ENCODE assay signal across 21 cellular contexts in the genomic region with DNA sequence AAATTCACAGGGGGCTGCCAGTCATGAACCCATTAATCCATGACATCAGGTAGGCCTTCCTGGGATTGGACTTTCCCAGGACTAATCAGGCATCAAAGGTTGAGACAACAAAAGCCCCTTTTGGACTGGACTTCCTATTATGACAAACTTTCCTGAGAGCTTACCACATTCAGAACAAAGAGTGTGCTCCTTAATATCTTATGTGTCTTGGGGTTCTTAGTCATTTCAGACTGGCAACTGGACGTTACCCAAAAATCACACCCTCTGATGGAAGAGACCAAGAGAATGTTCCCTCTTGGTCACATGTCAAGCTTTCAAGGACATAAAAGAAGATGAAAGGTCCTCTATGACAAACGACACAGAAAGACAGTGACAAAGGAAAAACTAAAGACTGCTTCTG. TPM values are rescaled to one million over a fixed set of nuclear protein-coding genes. Genes with fewer than 3 reads are reported as not detected.
DNase-seq lines count a peak whose midpoint lies in the region; ATAC-seq, FAIRE-seq and TF ChIP-seq lines count a peak whose summit lies in the region.
"Had no signal": no experiment of that assay in that cellular context is flagged by ENCODE, and none has a peak within 500 bp of the region (broad histone marks: within the 10 kb centered on the region; RNA-seq: fewer than 3 reads in every experiment).

No MANE protein-coding gene starts in this region.

- no peak for FAIRE-seq in GM12878 (lab: Jason Lieb, UNC)
- FAIRE-seq: D721Med, GM12891 had no signal

- POLR2A ChIA-PET in GM12878 (lab: Charles Lee) = no interaction called here
- POLR2A ChIA-PET in CD8-positive, alpha-beta memory T cell (lab: Charles Lee) = no interaction called here

- no peaks in the 10 kb centered on the region for H3K4me1 ChIP-seq in GM12878 (ENCODE audit: control insufficient read depth, insufficient read depth, low read length)
- peaks cover 32% of the 10 kb centered on the region for H3K4me1 ChIP-seq in neural progenitor cell
- H3K4me1 ChIP-seq in CD8-positive, alpha-beta memory T cell (ENCODE audit: insufficient read depth, low read length) = no peaks in the 10 kb centered on the region
- H3K4me1 ChIP-seq: BE2C, Caco-2 had no signal

- H3K36me3 ChIP-seq in GM12878 (ENCODE audit: control insufficient read depth in 2 of 2, insufficient read depth in 2 of 2, low read length in 1 of 2) (no peaks in the 10 kb centered on the region), neural progenitor cell (no peaks in the 10 kb centered on the region)
- H3K36me3 ChIP-seq in CD8-positive, alpha-beta memory T cell (ENCODE audit: insufficient read depth, low read length) = no peaks in the 10 kb centered on the region
- H3K36me3 ChIP-seq: BE2C, HAP-1 had no signal

- no peak overlapping the region for H3K9ac ChIP-seq in GM12878 (ENCODE audit: control insufficient read depth, insufficient read depth, low read length)
- H3K9ac ChIP-seq in neural progenitor cell = no peak overlapping the region
- H3K9ac ChIP-seq: KMS-11 had no signal

- peaks cover 18% of the 10 kb centered on the region for H3K9me3 Mint-ChIP-seq in neural progenitor cell
- peaks cover 4 to 12% (median 6%) of the 10 kb centered on the region in 5 donors for H3K9me3 Mint-ChIP-seq in CD8-positive, alpha-beta memory T cell

- TF ChIP-seq CTCF in GM12865 (IDR thresholded peaks at IDR 0.05; ENCODE audit: insufficient read depth, low read depth, low read length, missing control alignments) (no peak), GM12878 (IDR thresholded peaks at IDR 0.05 in 2 of 3, conservative IDR thresholded peaks at IDR 0.05 in 1 of 3; ENCODE audit: control insufficient read depth in 2 of 3, extremely low read depth in 1 of 3, insufficient read depth in 1 of 3, low read depth in 3 of 3, low read length in 3 of 3) (no peak), neural progenitor cell (IDR thresholded peaks at IDR 0.05) (no peak)

- 0% methylated on average over 2 of the region's 2 CpGs for WGBS in GM12878 (ENCODE audit: insufficient coverage, insufficient replicate concordance, low lambda C conversion rate, missing lambda C conversion rate)

- RAD21 ChIA-PET in GM12878 (lab: Charles Lee; ENCODE audit: unreplicated experiment) = interaction anchor here (1.0 kb wide), 1 partner anchor 1028 kb away, joined by 3 read pairs; no protein-coding TSS in a partner anchor

- no peak for TF ChIP-seq RAD21 in GM12878 (IDR thresholded peaks at IDR 0.05; ENCODE audit: insufficient read depth, low read depth, low read length)

- H3K27ac Mint-ChIP-seq in neural progenitor cell = no peak overlapping the region
- H3K27ac Mint-ChIP-seq in CD8-positive, alpha-beta memory T cell = no peak overlapping the region

- in situ Hi-C loops in GM12878 (cut with MboI) = no loop called here

- H4K20me1 ChIP-seq in GM12878 (ENCODE audit: control insufficient read depth, insufficient read depth) = no peaks in the 10 kb centered on the region
- H4K20me1 ChIP-seq in neural progenitor cell (ENCODE audit: low read depth) = no peaks in the 10 kb centered on the region

- H3K9me3 ChIP-seq in GM12878 (replicated peaks; ENCODE audit: control insufficient read depth, insufficient read depth, low read length) = no peaks in the 10 kb centered on the region; the same call in 2 of the 3 replicates
- H3K9me3 ChIP-seq in neural progenitor cell (ENCODE audit: low read depth) = no peaks in the 10 kb centered on the region
- H3K9me3 ChIP-seq in CD8-positive, alpha-beta memory T cell (ENCODE audit: low read length) = no peaks in the 10 kb centered on the region
- H3K9me3 ChIP-seq: BE2C, Caco-2 had no signal

- H3K27me3 ChIP-seq in GM12878 (replicated peaks in 1 of 2; ENCODE audit: control insufficient read depth in 2 of 2, insufficient read depth in 2 of 2, low read length in 1 of 2) (no peaks in the 10 kb centered on the region), neural progenitor cell (no peaks in the 10 kb centered on the region)
- no peaks in the 10 kb centered on the region for H3K27me3 ChIP-seq in CD8-positive, alpha-beta memory T cell (ENCODE audit: insufficient read depth, low read length, poor library complexity, severe bottlenecking)
- H3K27me3 ChIP-seq: BE2C had no signal

- H3K27ac ChIP-seq in GM12878 (ENCODE audit: control insufficient read depth, insufficient read depth) = no peak overlapping the region
- H3K27ac ChIP-seq in neural progenitor cell = peak overlapping the region; percentile 88
- no peak overlapping the region for H3K27ac ChIP-seq in CD8-positive, alpha-beta memory T cell (ENCODE audit: low read depth, low read length)
- H3K27ac ChIP-seq: HL-60, KMS-11 had no signal

- H3K79me2 ChIP-seq in GM12878 (ENCODE audit: control insufficient read depth, insufficient read depth, low read length) (no peaks in the 10 kb centered on the region), neural progenitor cell (ENCODE audit: low read depth) (no peaks in the 10 kb centered on the region)

- no peaks in the 10 kb centered on the region for H3K36me3 Mint-ChIP-seq in neural progenitor cell
- peaks cover 1 to 25% (median 2%) of the 10 kb centered on the region in 3 donors for H3K36me3 Mint-ChIP-seq in CD8-positive, alpha-beta memory T cell

- CTCF ChIA-PET in GM12878 (lab: Yijun Ruan, JAX) = interaction anchor here (1.4 kb wide), 1 partner anchor 8 kb away, joined by 4 read pairs; no protein-coding TSS in a partner anchor
- CTCF ChIA-PET in CD8-positive, alpha-beta memory T cell (lab: Charles Lee) = no interaction called here

- no peak overlapping the region for H3K4me3 ChIP-seq in GM12865 (ENCODE audit: low read depth, low read length)
- H3K4me3 ChIP-seq in GM12878 = no peak overlapping the region
- H3K4me3 ChIP-seq in neural progenitor cell = no peak overlapping the region
- no peak overlapping the region for H3K4me3 ChIP-seq in CD8-positive, alpha-beta memory T cell (ENCODE audit: low read length)
- H3K4me3 ChIP-seq: HAP-1 had no signal

- peaks cover 23% of the 10 kb centered on the region for H3F3A ChIP-seq in neural progenitor cell (ENCODE audit: low read depth)

- no peak overlapping the region for H2AFZ ChIP-seq in GM12878 (ENCODE audit: control insufficient read depth, low read depth, low read length)
- H2AFZ ChIP-seq in neural progenitor cell (replicated peaks) = no peak overlapping the region

- TF ChIP-seq EP300 in GM12878 (IDR thresholded peaks at IDR 0.05; ENCODE audit: borderline replicate concordance in 1 of 2, control insufficient read depth in 1 of 2, low read depth in 2 of 2, low read length in 2 of 2) = no peak

- no peak overlapping the region for H3K4me2 ChIP-seq in GM12878 (ENCODE audit: control insufficient read depth, insufficient read depth)
- H3K4me2 ChIP-seq in neural progenitor cell = peak overlapping the region; percentile 59
- H3K4me2 ChIP-seq: KMS-11 had no signal

- SMC1A ChIA-PET in GM12878 (lab: Charles Lee; ENCODE audit: uncharacterized antibody, unreplicated experiment) = interaction anchor here (1.6 kb wide), 1 partner anchor 120 kb away, joined by 3 read pairs; no protein-coding TSS in a partner anchor

- H3K27me3 Mint-ChIP-seq in neural progenitor cell (ENCODE audit: insufficient read depth, low read depth) = no peaks in the 10 kb centered on the region
- no peaks in the 10 kb centered on the region for H3K27me3 Mint-ChIP-seq in CD8-positive, alpha-beta memory T cell
- H3K27me3 Mint-ChIP-seq: CD4-positive, CD25-positive, alpha-beta regulatory T cell had no signal

- ATAC-seq in HG02610 (IDR thresholded peaks at IDR 0.05; ENCODE audit: unreplicated experiment) (peak; percentile 72), GM12878 (peak; percentile 56), GM19023 (IDR thresholded peaks at IDR 0.05; ENCODE audit: unreplicated experiment) (no peak)

- H3K4me3 Mint-ChIP-seq in neural progenitor cell = no peak overlapping the region
- H3K4me3 Mint-ChIP-seq in CD8-positive, alpha-beta memory T cell = no peak overlapping the region
- H3K4me3 Mint-ChIP-seq: CD4-positive, CD25-positive, alpha-beta regulatory T cell had no signal

- TF ChIP-seq POLR2A in GM12878 (IDR thresholded peaks at IDR 0.05; ENCODE audit: low read depth, low read length) = no peak

- intact Hi-C loops in GM12878 (cut with micrococcal nuclease; ENCODE audit: unreplicated experiment) = no loop called here

- no TSS peak for BruUV-seq in GM12878 (replicated peaks; lab: Mats Ljungman, UMichigan)

- peaks cover 14% of the 10 kb centered on the region for H3K4me1 Mint-ChIP-seq in neural progenitor cell
- peaks cover 0 to under 1% (median 0%) of the 10 kb centered on the region in 3 donors for H3K4me1 Mint-ChIP-seq in CD8-positive, alpha-beta memory T cell

- DNase-seq in GM12865 (ENCODE audit: low read depth) = peak; percentile 12
- DNase-seq in GM12878 (ENCODE audit: low read depth, low spot score) = no peak
- peak; percentile 2 for DNase-seq in neural progenitor cell (ENCODE audit: low spot score)
- no peak for DNase-seq in central memory CD4-positive, alpha-beta T cell
- DNase-seq in CD8-positive, alpha-beta memory T cell = no peak
- DNase-seq: BE2C; C1 segment of cervical spinal cord; Caco-2; CD4-positive, CD25-positive, alpha-beta regulatory T cell; DMS79 treated with DMSO at 0.1 percent for 48 hours; GF-D8; GOT3 had no signal

TF ChIP-seq in GM12878, 131 proteins besides CTCF, POLR2A, EP300 and RAD21 (continues in another document):
- TF ChIP-seq RUNX3 (IDR thresholded peaks at IDR 0.05; ENCODE audit: low read length) = peak; percentile 33; the same call in 1 of the 2 replicates
- TF ChIP-seq MEF2B (IDR thresholded peaks at IDR 0.05; ENCODE audit: partially characterized antibody, poor library complexity, severe bottlenecking) = no peak
- no peak for TF ChIP-seq JUNB (IDR thresholded peaks at IDR 0.05)
- no peak for TF ChIP-seq IKZF1 (conservative IDR thresholded peaks at IDR 0.05)
- no peak for TF ChIP-seq YBX1 (IDR thresholded peaks at IDR 0.05)

RNA-seq across cellular contexts. Expression of a gene that starts 31.6 kb away (rescaled TPM):
- total RNA-seq in GM12878 (2013; cell fraction: nucleolus; rRNA removed) = not detected in 2 replicates
- not detected in 2 replicates for total RNA-seq in GM12878 (2014; rRNA removed)
- total RNA-seq in GM12878 (2014; rRNA removed; fragmentation: Illumina TruSeq; extraction: Trizol) = not detected in 2 replicates
- not detected in 2 replicates for total RNA-seq in GM12878 (2021)
- not detected for polyA plus RNA-seq in GM12878 (2011; ENCODE audit: low read depth)
- polyA plus RNA-seq in GM12878 (2011; rRNA removed) = not detected in 2 replicates
- polyA plus RNA-seq in GM12878 (2011; cell fraction: cytosol; rRNA removed) = not detected in 2 replicates
- not detected in 2 replicates for polyA plus RNA-seq in GM12878 (2011; cell fraction: nucleus; rRNA removed)
- not detected in 2 replicates for polyA plus RNA-seq in GM12878 (2012)
- polyA plus RNA-seq in GM12878 (2014; fragmentation: Illumina TruSeq; extraction: Trizol) = not detected in 2 replicates
- not detected for polyA plus RNA-seq in GM12878 (2014; fragmentation: Nextera tagmentation; extraction: Ambion mirVana)
- polyA plus RNA-seq in GM12878 (2014; rRNA removed) = not detected in 2 replicates
- polyA plus RNA-seq in GM12878 (2016; fragmentation: Nextera tagmentation; extraction: Ambion mirVana) = not detected
- not detected in 2 replicates for polyA minus RNA-seq in GM12878 (2011; rRNA and poly(A)+ RNA removed)
- polyA minus RNA-seq in GM12878 (2011; cell fraction: cytosol; rRNA and poly(A)+ RNA removed) = not detected in 2 replicates
- not detected in 2 replicates for polyA minus RNA-seq in GM12878 (2011; cell fraction: nucleus; rRNA and poly(A)+ RNA removed)
- total RNA-seq in neural progenitor cell (ENCODE audit: low replicate concordance) = not detected in 2 replicates
- not detected for total RNA-seq in CD8-positive, alpha-beta memory T cell
- 4.4 TPM for polyA plus RNA-seq in CD8-positive, alpha-beta memory T cell
- total RNA-seq: A172, Caco-2, HT1080 had no signal

Comparison
In these comparisons a context has a peak if more than half of its experiments do, and no peak if none do; other contexts are left out.
1. DNase-seq: peak in GM12865 (single experiment) and neural progenitor cell (single experiment); none in GM12878 (single experiment), central memory CD4-positive, alpha-beta T cell (single experiment) and CD8-positive, alpha-beta memory T cell (0 of 5).